10 cellular contexts compared by ENCODE assay signal in the genomic region with DNA sequence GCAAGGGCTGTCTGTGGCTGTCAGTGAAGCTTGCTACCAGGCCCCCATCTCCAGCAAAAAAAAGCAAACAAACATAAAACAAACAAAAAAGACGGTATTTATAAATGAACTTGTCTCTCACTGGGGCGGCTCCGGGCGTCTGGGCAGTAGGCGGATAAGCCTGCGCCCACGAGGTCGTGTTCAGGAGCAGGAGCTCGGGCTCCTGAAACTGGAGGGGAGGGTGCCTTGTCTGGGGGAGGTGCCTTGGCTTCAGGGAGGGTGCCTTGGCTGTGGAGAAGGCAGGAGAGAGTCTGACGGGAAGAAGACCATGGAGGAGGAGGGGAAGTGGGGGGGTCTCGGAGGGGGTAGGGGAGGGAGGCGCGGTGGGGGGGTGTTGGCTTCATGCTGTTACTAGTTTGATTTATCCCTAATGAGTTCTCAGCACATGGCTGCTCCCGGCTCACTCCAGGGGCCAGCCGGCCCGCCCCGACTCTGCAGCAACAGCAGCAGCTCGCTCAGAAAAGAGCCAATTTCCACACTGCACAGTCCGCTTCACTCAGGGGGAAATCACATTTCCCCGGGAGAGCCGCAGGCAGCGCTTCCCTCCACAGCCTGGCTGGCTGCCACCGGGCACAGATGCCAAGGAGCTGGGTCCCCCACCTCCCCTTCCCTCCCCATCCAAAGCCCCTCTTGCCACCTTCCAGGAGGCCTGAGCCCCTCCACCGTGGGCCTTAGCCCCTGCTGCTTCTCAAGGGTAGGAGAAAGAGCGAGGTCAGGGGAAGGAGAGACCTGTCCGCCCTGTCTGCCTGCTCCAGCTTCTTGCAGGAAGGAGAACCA. TPM values are rescaled to one million over a fixed set of nuclear protein-coding genes. Genes with fewer than 3 reads are reported as not detected.
A peak's percentile ranks its signal among the peaks of the same experiment; 100 is the strongest.
DNase-seq lines count a peak whose midpoint lies in the region; ATAC-seq, FAIRE-seq and TF ChIP-seq lines count a peak whose summit lies in the region.
"Had no signal": no experiment of that assay in that cellular context is flagged by ENCODE, and none has a peak within 500 bp of the region (broad histone marks: within the 10 kb centered on the region; RNA-seq: fewer than 3 reads in every experiment).

No MANE protein-coding gene starts in this region.

- ATAC-seq in HepG2, result peak; percentile 55
- ATAC-seq in stimulated activated effector memory CD8-positive, alpha-beta T cell treated with anti-CD3 and anti-CD28 coated beads, Interleukin-12 subunit alpha, Interleukin-12 subunit beta, amount 100 ng/mL, for 72 hours, result no peak

- BruUV-seq in HepG2 (replicated peaks; lab: Mats Ljungman, UMichigan), result no TSS peak

- TF ChIP-seq POLR2A in HepG2 (IDR thresholded peaks at IDR 0.05; ENCODE audit: insufficient read depth in 1 of 2, low read depth in 2 of 2, low read length in 2 of 2), result no peak

- no peak for FAIRE-seq in HepG2 (lab: Jason Lieb, UNC)
- FAIRE-seq: endothelial cell of umbilical vein had no signal

- H4K20me1 ChIP-seq in HepG2 (ENCODE audit: insufficient read depth, low read length), result no peaks in the 10 kb centered on the region

- TF ChIP-seq EP300 in HepG2 (IDR thresholded peaks at IDR 0.05; ENCODE audit: low read depth in 2 of 2, low read length in 2 of 2) (no peak), HepG2 (CRISPR knock-in tag; IDR thresholded peaks at IDR 0.05; ENCODE audit: borderline replicate concordance) (no peak)

- peaks cover 12% of the 10 kb centered on the region for H3K4me1 Mint-ChIP-seq in stimulated activated effector memory CD8-positive, alpha-beta T cell treated with anti-CD3 and anti-CD28 coated beads, Interleukin-12 subunit alpha, Interleukin-12 subunit beta, amount 100 ng/mL, for 72 hours

- no peak overlapping the region for H3K27ac ChIP-seq in HepG2 (ENCODE audit: extremely low read length, insufficient read depth, low read length)

- H3K4me3 ChIP-seq in astrocyte of the spinal cord (ENCODE audit: low read depth, low read length) (no peak overlapping the region), HepG2 (replicated peaks in 1 of 3; ENCODE audit: insufficient read depth in 1 of 3, low read depth in 2 of 3, low read length in 3 of 3) (no peak overlapping the region)

- no peak overlapping the region for H2AFZ ChIP-seq in HepG2 (ENCODE audit: low read length)

- in situ Hi-C loops in astrocyte of the spinal cord (cut with HindIII; ENCODE audit: low sequenced_read_pairs) (no loop called here), HepG2 (cut with HindIII; ENCODE audit: extremely low pct_ligation_motif_present, low pct_unique_long_range_greater_than_20kb) (no loop called here)

- no peak for TF ChIP-seq RAD21 in HepG2 (CRISPR knock-in tag; IDR thresholded peaks at IDR 0.05)

- 61% methylated on average over 26 of the region's 26 CpGs for WGBS in HepG2 (ENCODE audit: low lambda C conversion rate)

- no peak overlapping the region for H3K9ac ChIP-seq in HepG2 (ENCODE audit: insufficient read depth, low read depth, low read length)

- H3K4me3 Mint-ChIP-seq in stimulated activated effector memory CD8-positive, alpha-beta T cell treated with anti-CD3 and anti-CD28 coated beads, Interleukin-12 subunit alpha, Interleukin-12 subunit beta, amount 100 ng/mL, for 72 hours, result no peak overlapping the region

- H3K4me2 ChIP-seq in HepG2 (ENCODE audit: low read depth, low read length), result peak overlapping the region; percentile 22; the same call in 1 of the 2 replicates

- intact Hi-C loops in HepG2 (cut with micrococcal nuclease; ENCODE audit: unreplicated experiment), result no loop called here

- POLR2A ChIA-PET in HepG2 (lab: Yijun Ruan, JAX), result interaction anchor here (0.7 to 1.5 kb wide), 3 partner anchors 8 to 67 kb away, joined by 3 to 9 read pairs (median 6); a partner anchor contains a TSS

- no peaks in the 10 kb centered on the region for H3K79me2 ChIP-seq in HepG2 (ENCODE audit: insufficient read depth, low read length)

- TF ChIP-seq CTCF in astrocyte of the spinal cord (IDR thresholded peaks at IDR 0.05; ENCODE audit: low read depth, low read length) (no peak), HepG2 (CRISPR knock-in tag; IDR thresholded peaks at IDR 0.05) (no peak)

- H3K36me3 ChIP-seq in HepG2 (replicated peaks in 1 of 2; ENCODE audit: control insufficient read depth in 1 of 2, insufficient read depth in 2 of 2, low read length in 2 of 2), result no peaks in the 10 kb centered on the region

- H3K27me3 ChIP-seq in HepG2 (ENCODE audit: control insufficient read depth in 1 of 2, insufficient read depth in 2 of 2, low read length in 2 of 2), result no peaks in the 10 kb centered on the region

- peaks cover 19% of the 10 kb centered on the region for H3K36me3 Mint-ChIP-seq in stimulated activated effector memory CD8-positive, alpha-beta T cell treated with anti-CD3 and anti-CD28 coated beads, Interleukin-12 subunit alpha, Interleukin-12 subunit beta, amount 100 ng/mL, for 72 hours

- CTCF ChIA-PET in HepG2 (lab: Yijun Ruan, JAX; ENCODE audit: low intra/inter-chr PET ratio, low total read pairs), result no interaction called here

- H3K27ac Mint-ChIP-seq in stimulated activated effector memory CD8-positive, alpha-beta T cell treated with anti-CD3 and anti-CD28 coated beads, Interleukin-12 subunit alpha, Interleukin-12 subunit beta, amount 100 ng/mL, for 72 hours, result peak overlapping the region; percentile 10

- DNase-seq in NCI-H1694 treated with DMSO at 0.1 percent for 48 hours (lab: John Stamatoyannopoulos, UW) (peak; percentile 51), astrocyte of the spinal cord (ENCODE audit: low read depth, low spot score) (peak; percentile 59), HepG2 (ENCODE audit: low spot score) (peak; percentile 35), AG08395 (ENCODE audit: low spot score) (no peak), H4 (ENCODE audit: low spot score) (no peak), hepatic stellate cell (ENCODE audit: low spot score) (no peak)
- no peak for DNase-seq in stimulated activated effector memory CD8-positive, alpha-beta T cell treated with anti-CD3 and anti-CD28 coated beads, Interleukin-12 subunit alpha, Interleukin-12 subunit beta, amount 100 ng/mL, for 72 hours (ENCODE audit: low spot score in 2 of 2)
- no peak for DNase-seq in effector CD8-positive, alpha-beta T cell (lab: John Stamatoyannopoulos, UW)
- DNase-seq: NCI-H526 had no signal

- peaks cover 84% of the 10 kb centered on the region for H3K4me1 ChIP-seq in HepG2 (ENCODE audit: insufficient read depth, low read length)

- H3K9me3 Mint-ChIP-seq in stimulated activated effector memory CD8-positive, alpha-beta T cell treated with anti-CD3 and anti-CD28 coated beads, Interleukin-12 subunit alpha, Interleukin-12 subunit beta, amount 100 ng/mL, for 72 hours, result no peaks in the 10 kb centered on the region

- H3K9me3 ChIP-seq in HepG2 (ENCODE audit: low read length), result no peaks in the 10 kb centered on the region

TF ChIP-seq in HepG2, 621 proteins besides CTCF, POLR2A, EP300 and RAD21 (continues in another document):
- 0 out of 2 replicates have a peak, but pooled peaks have one; percentile 28 for TF ChIP-seq RXRA (CRISPR knock-in tag; IDR thresholded peaks at IDR 0.05)
- no peak for TF ChIP-seq SP4 (CRISPR knock-in tag; IDR thresholded peaks at IDR 0.05)
- TF ChIP-seq NR2F2 (IDR thresholded peaks at IDR 0.05; ENCODE audit: borderline replicate concordance, low read depth), result no peak
- TF ChIP-seq, protein P1, sequence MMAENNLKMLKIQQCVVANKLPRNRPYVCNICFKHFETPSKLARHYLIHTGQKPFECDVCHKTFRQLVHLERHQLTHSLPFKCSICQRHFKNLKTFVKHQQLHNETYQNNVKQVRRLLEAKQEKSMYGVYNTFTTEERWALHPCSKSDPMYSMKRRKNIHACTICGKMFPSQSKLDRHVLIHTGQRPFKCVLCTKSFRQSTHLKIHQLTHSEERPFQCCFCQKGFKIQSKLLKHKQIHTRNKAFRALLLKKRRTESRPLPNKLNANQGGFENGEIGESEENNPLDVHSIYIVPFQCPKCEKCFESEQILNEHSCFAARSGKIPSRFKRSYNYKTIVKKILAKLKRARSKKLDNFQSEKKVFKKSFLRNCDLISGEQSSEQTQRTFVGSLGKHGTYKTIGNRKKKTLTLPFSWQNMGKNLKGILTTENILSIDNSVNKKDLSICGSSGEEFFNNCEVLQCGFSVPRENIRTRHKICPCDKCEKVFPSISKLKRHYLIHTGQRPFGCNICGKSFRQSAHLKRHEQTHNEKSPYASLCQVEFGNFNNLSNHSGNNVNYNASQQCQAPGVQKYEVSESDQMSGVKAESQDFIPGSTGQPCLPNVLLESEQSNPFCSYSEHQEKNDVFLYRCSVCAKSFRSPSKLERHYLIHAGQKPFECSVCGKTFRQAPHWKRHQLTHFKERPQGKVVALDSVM (CRISPR knock-in tag; IDR thresholded peaks at IDR 0.05), result no peak
- peak; percentile 28; the same call in 1 of the 2 replicates for TF ChIP-seq RXRB (CRISPR knock-in tag; IDR thresholded peaks at IDR 0.05; ENCODE audit: borderline replicate concordance)
- peak; percentile 43; the same call in 1 of the 2 replicates for TF ChIP-seq ERF (CRISPR knock-in tag; IDR thresholded peaks at IDR 0.05)

RNA-seq across cellular contexts. Expression of a gene that starts 38.7 kb away (rescaled TPM):
- 8.6 and 9.4 TPM in 2 replicates for total RNA-seq in HepG2 (2016; rRNA removed; fragmentation: Illumina TruSeq; extraction: Trizol)
- 1.8 and 2.1 TPM in 2 replicates for total RNA-seq in HepG2 (2016; cell fraction: cytosol; rRNA removed; fragmentation: Illumina TruSeq; extraction: Trizol; ENCODE audit: low read depth)
- 6.4 and 9.6 TPM in 2 replicates for total RNA-seq in HepG2 (2016; cell fraction: insoluble cytoplasmic fraction; rRNA removed; fragmentation: Illumina TruSeq; extraction: Trizol)
- 4.3 and 5.2 TPM in 2 replicates for total RNA-seq in HepG2 (2016; cell fraction: membrane; rRNA removed; fragmentation: Illumina TruSeq; extraction: Trizol)
- total RNA-seq in HepG2 (2016; cell fraction: nucleus; rRNA removed; fragmentation: Illumina TruSeq; extraction: Trizol), result 10.2 and 10.4 TPM in 2 replicates
- polyA plus RNA-seq in HepG2 (2011; rRNA removed), result 5.8 and 9.1 TPM in 2 replicates
- polyA plus RNA-seq in HepG2 (2011; cell fraction: cytosol; rRNA removed), result 4.3 and 4.7 TPM in 2 replicates
- 34.6 and 36.0 TPM in 2 replicates for polyA plus RNA-seq in HepG2 (2011; cell fraction: nucleus; rRNA removed)
- polyA plus RNA-seq in HepG2 (2012), result 9.7 and 12.9 TPM in 2 replicates
- 1.3 TPM in 2 replicates for polyA plus RNA-seq in HepG2 (2016; cell fraction: cytosol; fragmentation: Illumina TruSeq; extraction: Trizol; ENCODE audit: low read depth)
- polyA plus RNA-seq in HepG2 (2016; cell fraction: insoluble cytoplasmic fraction; fragmentation: Illumina TruSeq; extraction: Trizol; ENCODE audit: low read depth), result 4.3 and 6.8 TPM in 2 replicates
- 3.3 TPM in 2 replicates for polyA plus RNA-seq in HepG2 (2016; cell fraction: membrane; fragmentation: Illumina TruSeq; extraction: Trizol; ENCODE audit: low read depth)
- polyA plus RNA-seq in HepG2 (2016; cell fraction: nucleus; fragmentation: Illumina TruSeq; extraction: Trizol; ENCODE audit: insufficient read depth, low read depth), result 14.7 and 15.0 TPM in 2 replicates
- 3.6 and 13.9 TPM in 2 replicates for polyA minus RNA-seq in HepG2 (2011; rRNA and poly(A)+ RNA removed; ENCODE audit: low replicate concordance)
- polyA minus RNA-seq in HepG2 (2011; cell fraction: cytosol; rRNA and poly(A)+ RNA removed), result 5.2 and 5.3 TPM in 2 replicates
- polyA minus RNA-seq in HepG2 (2011; cell fraction: nucleus; rRNA and poly(A)+ RNA removed), result 11.6 and 16.2 TPM in 2 replicates
- total RNA-seq in H4 (2014; rRNA removed; shearing (Covaris generic)), result 1.4 and 1.5 TPM in 2 replicates

Comparison
In these comparisons a context has a peak if more than half of its experiments do, and no peak if none do; other contexts are left out.
1. DNase-seq: peak in NCI-H1694 treated with DMSO at 0.1 percent for 48 hours (single experiment), astrocyte of the spinal cord (single experiment) and HepG2 (single experiment); none in stimulated activated effector memory CD8-positive, alpha-beta T cell treated with anti-CD3 and anti-CD28 coated beads, Interleukin-12 subunit alpha, Interleukin-12 subunit beta, amount 100 ng/mL, for 72 hours (0 of 2), AG08395 (single experiment), H4 (single experiment), effector CD8-positive, alpha-beta T cell (single experiment) and hepatic stellate cell (single experiment).